11 cellular contexts compared by ENCODE assay signal in genomic region chr16:17159616-17160015, GRCh38.
DNase-seq lines count a peak whose midpoint lies in the region; ATAC-seq and TF ChIP-seq lines count a peak whose summit lies in the region.
"Had no signal": no experiment of that assay in that cellular context is flagged by ENCODE, and none has a peak within 500 bp of the region (broad histone marks: within the 10 kb centered on the region; RNA-seq: fewer than 3 reads in every experiment).

No MANE protein-coding gene starts in this region.

- H3K4me3 ChIP-seq in WERI-Rb-1 (ENCODE audit: low read depth, low read length) (no peak overlapping the region), psoas muscle (no peak overlapping the region)

- DNase-seq in D341Med (ENCODE audit: low spot score) (peak; percentile 64), WERI-Rb-1 (peak; percentile 44), left kidney (ENCODE audit: low read depth, low spot score) (peak; percentile 19), psoas muscle (no peak)
- DNase-seq: H9, NCI-H2107, RPMI8226 had no signal

- H3K27me3 ChIP-seq in WERI-Rb-1 (ENCODE audit: insufficient read depth, low read depth, severe bottlenecking) (no peaks in the 10 kb centered on the region), psoas muscle (ENCODE audit: insufficient read depth in 3 of 3, low read length in 2 of 3) (no peaks in the 10 kb centered on the region)

- intact Hi-C loops in psoas muscle (cut with DNase I) = no loop called here

- no peak for TF ChIP-seq EP300 in Ishikawa (IDR thresholded peaks at IDR 0.05; ENCODE audit: borderline replicate concordance)

- no peaks in the 10 kb centered on the region for H3K9me3 ChIP-seq in WERI-Rb-1 (ENCODE audit: severe bottlenecking)
- no peaks in the 10 kb centered on the region for H3K9me3 ChIP-seq in psoas muscle

- H3K27ac ChIP-seq in WERI-Rb-1 (no peak overlapping the region), psoas muscle (no peak overlapping the region)

- TF ChIP-seq CTCF in WERI-Rb-1 (IDR thresholded peaks at IDR 0.05; ENCODE audit: low read depth, low read length) (no peak), psoas muscle (IDR thresholded peaks at IDR 0.05) (no peak)

- no peaks in the 10 kb centered on the region for H3K36me3 ChIP-seq in WERI-Rb-1
- H3K36me3 ChIP-seq in psoas muscle (ENCODE audit: insufficient read depth in 1 of 2, low read depth in 1 of 2) = no peaks in the 10 kb centered on the region

- no peaks in the 10 kb centered on the region for H3K4me1 ChIP-seq in psoas muscle

- ATAC-seq in GM19023 (IDR thresholded peaks at IDR 0.05; ENCODE audit: unreplicated experiment) (no peak), psoas muscle (no peak), GM19467 (IDR thresholded peaks at IDR 0.05; ENCODE audit: unreplicated experiment) (no peak), HG03439 (IDR thresholded peaks at IDR 0.05; ENCODE audit: unreplicated experiment) (no peak)

- 72 to 74% (median 72%) methylated on average over 12 of the region's 12 CpGs for WGBS in psoas muscle, 3 donors

- TF ChIP-seq RAD21 in Ishikawa (IDR thresholded peaks at IDR 0.05; ENCODE audit: low read depth) = no peak

TF ChIP-seq in Ishikawa, 13 proteins besides CTCF, POLR2A, EP300 and RAD21:
- TF ChIP-seq FOXM1 (IDR thresholded peaks at IDR 0.05; ENCODE audit: borderline replicate concordance, low read depth) = no peak
- no peak for TF ChIP-seq NFIC (IDR thresholded peaks at IDR 0.05)
- TF ChIP-seq REST (IDR thresholded peaks at IDR 0.05; ENCODE audit: low read depth) = peak; percentile 41; the same call in 1 of the 2 replicates

Comparison
In these comparisons a context has a peak if more than half of its experiments do, and no peak if none do; other contexts are left out.
1. DNase-seq: peak in D341Med (single experiment), WERI-Rb-1 (single experiment) and left kidney (single experiment); none in psoas muscle (0 of 2).